In the genomic region with DNA sequence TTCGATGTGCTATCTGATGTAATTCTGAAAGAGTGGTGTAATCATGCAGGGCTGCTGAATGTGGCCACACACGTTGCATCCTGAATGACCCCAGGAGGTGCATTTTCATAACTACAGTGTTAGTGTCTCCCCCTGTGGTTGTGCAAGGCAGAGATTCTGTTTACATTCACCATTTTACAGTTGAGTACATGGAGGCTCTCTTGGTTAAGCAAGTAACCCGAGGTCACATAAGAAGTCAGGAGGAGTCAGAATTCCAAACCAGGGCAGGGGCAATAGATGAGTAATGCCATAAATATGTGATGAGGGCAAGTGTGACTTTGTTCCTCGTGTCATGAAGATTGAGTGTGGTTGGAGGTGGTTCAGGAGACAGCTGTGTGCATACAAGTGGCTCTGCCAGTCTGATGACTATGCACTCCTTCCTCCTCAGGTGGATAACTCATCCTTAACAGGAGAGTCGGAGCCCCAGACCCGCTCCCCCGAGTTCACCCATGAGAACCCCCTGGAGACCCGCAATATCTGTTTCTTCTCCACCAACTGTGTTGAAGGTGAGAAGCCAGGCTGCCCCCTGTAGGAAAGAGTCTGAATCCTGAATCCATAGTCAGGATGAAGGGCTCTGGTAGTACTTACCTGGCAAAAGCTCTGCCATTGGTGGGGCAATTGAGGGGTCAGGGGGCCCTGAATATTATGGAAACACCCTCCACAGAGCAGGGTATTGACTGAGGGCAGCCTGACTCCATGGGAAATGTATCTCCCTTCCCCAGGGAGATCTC, we compare ENCODE assay signal across 9 cellular contexts. TPM values are rescaled to one million over a fixed set of nuclear protein-coding genes. Genes with fewer than 3 reads are reported as not detected.
DNase-seq lines count a peak whose midpoint lies in the region; ATAC-seq and TF ChIP-seq lines count a peak whose summit lies in the region.
"Had no signal": no experiment of that assay in that cellular context is flagged by ENCODE, and none has a peak within 500 bp of the region (broad histone marks: within the 10 kb centered on the region; RNA-seq: fewer than 3 reads in every experiment).

No MANE protein-coding gene starts in this region.

- WGBS in sigmoid colon, 2 donors: 66 to 75% methylated on average over 8 of the region's 8 CpGs

- ATAC-seq in HG02884 (IDR thresholded peaks at IDR 0.05; ENCODE audit: unreplicated experiment): no peak
- ATAC-seq in GM21447 (IDR thresholded peaks at IDR 0.05; ENCODE audit: unreplicated experiment): no peak
- no peak for ATAC-seq in HG02610 (IDR thresholded peaks at IDR 0.05; ENCODE audit: unreplicated experiment)

- TF ChIP-seq POLR2A in sigmoid colon (IDR thresholded peaks at IDR 0.05): no peak

- intact Hi-C loops in sigmoid colon (cut with DNase I): no loop called here

- H3K27ac ChIP-seq in RWPE1 (peak overlapping the region; percentile 31; the same call in 1 of the 2 replicates), sigmoid colon (peak overlapping the region; percentile 52 to 83 (median 59))

- CTCF ChIA-PET in RWPE1 (lab: Yijun Ruan, JAX): interaction anchor here (0.9 to 1.7 kb wide), 2 partner anchors 16 to 24 kb away, joined by 3 to 9 read pairs; no protein-coding TSS in a partner anchor

- POLR2A ChIA-PET in RWPE1 (lab: Yijun Ruan, JAX; ENCODE audit: low non-redundant PET): interaction anchor here (0.5 kb wide), 1 partner anchor 630 kb away, joined by 5 read pairs; no protein-coding TSS in a partner anchor

- H3K36me3 ChIP-seq in sigmoid colon: peaks cover 26 to 91% (median 36%) of the 10 kb centered on the region in 4 donors

- no peaks in the 10 kb centered on the region for H3K9me3 ChIP-seq in sigmoid colon

- peaks cover 0 to 54% (median 40%) of the 10 kb centered on the region in 4 donors for H3K4me1 ChIP-seq in sigmoid colon

- TF ChIP-seq CTCF in GM12873 (IDR thresholded peaks at IDR 0.05; ENCODE audit: insufficient read depth, low read depth, low read length, missing control alignments) (peak; percentile 7), RWPE1 (conservative IDR thresholded peaks at IDR 0.05; ENCODE audit: low read depth) (no peak), fibroblast of the aortic adventitia (IDR thresholded peaks at IDR 0.05; ENCODE audit: insufficient read depth, low read length) (peak; percentile 28), sigmoid colon (IDR thresholded peaks at IDR 0.05) (no peak)

- TF ChIP-seq EP300 in sigmoid colon (IDR thresholded peaks at IDR 0.05): peak in 2 of 4 donors; percentile 33 to 41

- DNase-seq in RWPE1 (ENCODE audit: low spot score) (peak; percentile 91), fibroblast of the aortic adventitia (ENCODE audit: low read depth) (peak; percentile 81), sigmoid colon (no peak)
- no peak for DNase-seq in central memory CD4-positive, alpha-beta T cell

- H3K4me3 ChIP-seq in fibroblast of the aortic adventitia (ENCODE audit: low read depth, low read length) (no peak overlapping the region), sigmoid colon (no peak overlapping the region)

- H3K27me3 ChIP-seq in sigmoid colon: no peaks in the 10 kb centered on the region

RNA-seq across cellular contexts. Expression of gene ATP1A2, which starts 9.3 kb away (rescaled TPM):
- 0.27 TPM in 1 of 2 replicates, not detected in the other for total RNA-seq in fibroblast of the aortic adventitia (ENCODE audit: low replicate concordance)
- 100 to 1,000 TPM in 2 of 4 donors, 10 to 100 TPM in 2; 60.7 to 153 (median 102) TPM for total RNA-seq in sigmoid colon
- polyA plus RNA-seq in sigmoid colon: 1 to 10 TPM in 2 of 3 donors, under 1 TPM in 1; 0.92 to 5.7 (median 1.8) TPM
- total RNA-seq: activated CD8-positive, alpha-beta memory T cell treated with anti-CD3 and anti-CD28 coated beads for 36 hours had no signal

RNA-seq across cellular contexts. Expression of gene IGSF8, which starts 26.5 kb away (rescaled TPM):
- total RNA-seq in fibroblast of the aortic adventitia (ENCODE audit: low replicate concordance) (10.1 and 10.8 TPM in 2 replicates), sigmoid colon (10 to 100 TPM; 11.1 to 11.4 (median 11.3) TPM)
- polyA plus RNA-seq in sigmoid colon: 10 to 100 TPM in 1 of 3 donors, 1 to 10 TPM in 2; 4.8 to 34.9 (median 7.2) TPM

RNA-seq across cellular contexts. Expression of gene ATP1A4, which starts 26.5 kb away (rescaled TPM):
- not detected in 2 replicates for total RNA-seq in fibroblast of the aortic adventitia (ENCODE audit: low replicate concordance)
- 1 to 10 TPM in 1 of 4 donors, under 1 TPM in 1, not detected in 2; 0.27 to 3.0 TPM for total RNA-seq in sigmoid colon
- under 1 TPM in 1 of 3 donors, not detected in 2; 0.22 TPM for polyA plus RNA-seq in sigmoid colon
- total RNA-seq: activated CD8-positive, alpha-beta memory T cell treated with anti-CD3 and anti-CD28 coated beads for 36 hours had no signal

RNA-seq across cellular contexts. Expression of gene KCNJ9, which starts 43.6 kb away (rescaled TPM):
- 0.08 TPM in 1 of 2 replicates, not detected in the other for total RNA-seq in fibroblast of the aortic adventitia (ENCODE audit: low replicate concordance)
- total RNA-seq in sigmoid colon: under 1 TPM; under 0.01 to 0.36 (median 0.27) TPM
- polyA plus RNA-seq in sigmoid colon: under 1 TPM in 1 of 3 donors, not detected in 2; 0.22 TPM
- total RNA-seq: activated CD8-positive, alpha-beta memory T cell treated with anti-CD3 and anti-CD28 coated beads for 36 hours had no signal

RNA-seq across cellular contexts. Expression of gene KCNJ10, which starts 54.9 kb away (rescaled TPM):
- total RNA-seq in fibroblast of the aortic adventitia (ENCODE audit: low replicate concordance) (not detected in 2 replicates), sigmoid colon (under 1 TPM in 2 of 4 donors, not detected in 2; 0.27 to 0.36 TPM)
- 1 to 10 TPM in 1 of 3 donors, under 1 TPM in 1, not detected in 1; 0.23 to 1.3 TPM for polyA plus RNA-seq in sigmoid colon
- total RNA-seq: activated CD8-positive, alpha-beta memory T cell treated with anti-CD3 and anti-CD28 coated beads for 36 hours had no signal

Comparison
In these comparisons a context has a peak if more than half of its experiments do, and no peak if none do; other contexts are left out.
1. CTCF ChIP-seq: peak in GM12873 (single experiment) and fibroblast of the aortic adventitia (single experiment); none in RWPE1 (single experiment) and sigmoid colon (0 of 4).
2. DNase-seq: peak in RWPE1 (single experiment) and fibroblast of the aortic adventitia (single experiment); none in sigmoid colon (single experiment) and central memory CD4-positive, alpha-beta T cell (single experiment).
3. RNA of gene ATP1A2, which starts 9.3 kb away (total RNA-seq): 60.7 to 153 TPM in sigmoid colon; 0.27 TPM in fibroblast of the aortic adventitia; every median in the first group is over 10 times any median in the second.